In the genomic region with DNA sequence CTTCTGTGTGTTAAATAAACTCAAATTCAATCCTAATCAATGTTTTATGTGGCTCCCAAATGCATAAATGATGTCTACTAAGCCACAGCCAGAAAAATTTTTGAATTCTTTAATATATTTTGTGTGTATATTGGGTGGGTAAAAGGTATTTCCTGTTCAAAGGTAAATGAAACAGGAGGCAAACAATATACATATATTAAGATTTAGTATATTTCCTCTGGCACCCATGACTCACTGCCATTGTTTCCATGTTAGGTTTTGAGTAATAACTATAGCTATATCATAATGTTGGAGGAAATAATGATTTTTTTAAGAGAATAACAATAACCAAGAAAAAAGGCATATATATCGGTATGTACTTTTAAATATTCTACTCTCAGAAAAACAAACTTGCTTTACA, we compare ENCODE assay signal across 27 cellular contexts.
"Had no signal": no experiment of that assay in that cellular context is flagged by ENCODE, and none has a peak within 500 bp of the region (broad histone marks: within the 10 kb centered on the region; RNA-seq: fewer than 3 reads in every experiment).

No MANE protein-coding gene starts in this region.

- H3K36me3 ChIP-seq: colonic mucosa, esophagus muscularis mucosa, esophagus squamous epithelium, gastrocnemius medialis, gastroesophageal sphincter, heart left ventricle, heart right ventricle had no signal

- DNase-seq: colonic mucosa; cortex of kidney; dermis blood vessel endothelial cell; dorsolateral prefrontal cortex; effector CD4-positive, alpha-beta T cell; effector CD8-positive, alpha-beta T cell; effector memory CD4-positive, alpha-beta T cell; effector memory CD8-positive, alpha-beta T cell; endodermal cell; erythroblast; esophagus squamous epithelium; foreskin fibroblast; foreskin keratinocyte; foreskin melanocyte; gastrocnemius medialis; glutamatergic neuron; head of caudate nucleus; heart left ventricle; heart right ventricle had no signal

- H3K27ac Mint-ChIP-seq: dendritic cell treated with granulocyte-macrophage colony-stimulating factor and Interleukin-4, amounts not matched to agents 40 ng/mL and 50 ng/mL, for 4 days; effector memory CD8-positive, alpha-beta T cell; endodermal cell had no signal

- H3K27ac ChIP-seq: colonic mucosa, coronary artery, dorsolateral prefrontal cortex, epithelial cell of prostate, esophagus muscularis mucosa, esophagus squamous epithelium, foreskin keratinocyte, gastrocnemius medialis, gastroesophageal sphincter, heart left ventricle, heart right ventricle had no signal

- H3K27me3 ChIP-seq: colonic mucosa, esophagus muscularis mucosa, esophagus squamous epithelium, foreskin keratinocyte, gastrocnemius medialis, gastroesophageal sphincter, heart left ventricle, heart right ventricle had no signal

- H3K27me3 Mint-ChIP-seq: dendritic cell treated with granulocyte-macrophage colony-stimulating factor and Interleukin-4, amounts not matched to agents 40 ng/mL and 50 ng/mL, for 4 days; effector memory CD8-positive, alpha-beta T cell had no signal

- ATAC-seq: effector memory CD8-positive, alpha-beta T cell; esophagus mucosa; foreskin keratinocyte; gastrocnemius medialis; gastroesophageal sphincter; heart left ventricle; heart right ventricle had no signal

- H3K4me3 Mint-ChIP-seq: dendritic cell treated with granulocyte-macrophage colony-stimulating factor and Interleukin-4, amounts not matched to agents 40 ng/mL and 50 ng/mL, for 4 days; effector memory CD8-positive, alpha-beta T cell; endodermal cell had no signal

- H3K4me1 ChIP-seq: colonic mucosa, esophagus muscularis mucosa, esophagus squamous epithelium, foreskin keratinocyte, gastrocnemius medialis, gastroesophageal sphincter, heart left ventricle, heart right ventricle had no signal

- H3K9me3 Mint-ChIP-seq: dendritic cell treated with granulocyte-macrophage colony-stimulating factor and Interleukin-4, amounts not matched to agents 40 ng/mL and 50 ng/mL, for 4 days; effector memory CD8-positive, alpha-beta T cell; endodermal cell had no signal

- H3K4me3 ChIP-seq: colonic mucosa, coronary artery, dorsolateral prefrontal cortex, esophagus muscularis mucosa, esophagus squamous epithelium, gastrocnemius medialis, gastroesophageal sphincter, heart left ventricle, heart right ventricle had no signal

- FAIRE-seq: endometrium, endothelial cell of umbilical vein had no signal

- H3K9me3 ChIP-seq: colonic mucosa, esophagus muscularis mucosa, esophagus squamous epithelium, gastroesophageal sphincter, heart right ventricle had no signal
